In genomic region chr14:57533214-57533613, GRCh38 we compare ENCODE assay signal across 8 cellular contexts. TPM values are rescaled to one million over a fixed set of nuclear protein-coding genes. Genes with fewer than 3 reads are reported as not detected.
DNase-seq lines count a peak whose midpoint lies in the region; ATAC-seq and TF ChIP-seq lines count a peak whose summit lies in the region.

No MANE protein-coding gene starts in this region.

- no peaks in the 10 kb centered on the region for H3K27me3 Mint-ChIP-seq in type B pancreatic cell

- TF ChIP-seq CTCF in fibroblast of the aortic adventitia (IDR thresholded peaks at IDR 0.05; ENCODE audit: insufficient read depth, low read length) (peak; percentile 52), type B pancreatic cell (conservative IDR thresholded peaks at IDR 0.05) (peak; percentile 67)

- H3K4me1 Mint-ChIP-seq in type B pancreatic cell (ENCODE audit: unreplicated experiment) = no peaks in the 10 kb centered on the region

- ATAC-seq in GM18909 (IDR thresholded peaks at IDR 0.05; ENCODE audit: poor library complexity, unreplicated experiment) (peak; percentile 66), HG03135 (IDR thresholded peaks at IDR 0.05; ENCODE audit: unreplicated experiment) (no peak)

- H3K9me3 Mint-ChIP-seq in type B pancreatic cell = no peaks in the 10 kb centered on the region

- H3K27ac Mint-ChIP-seq in type B pancreatic cell = no peak overlapping the region

- H3K36me3 Mint-ChIP-seq in type B pancreatic cell = no peaks in the 10 kb centered on the region

- H3K4me3 ChIP-seq in fibroblast of the aortic adventitia (ENCODE audit: low read depth, low read length) = no peak overlapping the region

- DNase-seq in DMS53 (lab: John Stamatoyannopoulos, UW) = peak; percentile 64
- peak; percentile 94 for DNase-seq in NCI-H82 (lab: John Stamatoyannopoulos, UW)
- peak; percentile 42 for DNase-seq in fibroblast of the aortic adventitia (ENCODE audit: low read depth)
- DNase-seq in type B pancreatic cell (ENCODE audit: extremely low spot score, unreplicated experiment) = no peak
- DNase-seq in stimulated activated naive CD4-positive, alpha-beta T cell treated with Interleukin-2 at 50 U/mL for 16 hours (lab: John Stamatoyannopoulos, UW) = no peak
- DNase-seq in GM19238 (ENCODE audit: insufficient read length, low spot score) = no peak

- H3K4me3 Mint-ChIP-seq in type B pancreatic cell = no peak overlapping the region

RNA-seq across cellular contexts. Expression of gene CCDC198, which starts 39.6 kb away (rescaled TPM):
- total RNA-seq in fibroblast of the aortic adventitia (ENCODE audit: low replicate concordance) = not detected in 2 replicates
- 7.1 and 60.3 TPM in 2 replicates for total RNA-seq in type B pancreatic cell (ENCODE audit: low replicate concordance)

Comparison
In these comparisons a context has a peak if more than half of its experiments do, and no peak if none do; other contexts are left out.
1. DNase-seq: peak in DMS53 (single experiment), NCI-H82 (single experiment) and fibroblast of the aortic adventitia (single experiment); none in type B pancreatic cell (single experiment), stimulated activated naive CD4-positive, alpha-beta T cell treated with Interleukin-2 at 50 U/mL for 16 hours (single experiment) and GM19238 (single experiment).